24 cellular contexts compared by ENCODE assay signal in genomic region chr16:86085161-86085611, GRCh38.
"Had no signal": no experiment of that assay in that cellular context is flagged by ENCODE, and none has a peak within 500 bp of the region (broad histone marks: within the 10 kb centered on the region; RNA-seq: fewer than 3 reads in every experiment).

No MANE protein-coding gene starts in this region.

- H3K36me3 ChIP-seq: breast epithelium, gastrocnemius medialis, tibial nerve had no signal

- H3K4me2 ChIP-seq: hepatocyte had no signal

- H3K27ac ChIP-seq: breast epithelium, coronary artery, dorsolateral prefrontal cortex, gastrocnemius medialis, hepatocyte, tibial nerve had no signal

- H3K4me3 ChIP-seq: breast epithelium, coronary artery, dorsolateral prefrontal cortex, gastrocnemius medialis, hepatocyte, tibial nerve had no signal

- DNase-seq: activated CD4-positive, alpha-beta T cell treated with anti-CD3 and anti-CD28 coated beads for 36 hours; activated CD4-positive, alpha-beta T cell treated with anti-CD3 and anti-CD28 coated beads, Interleukin-2, amount 50 U/mL, for 48 hours; activated CD4-positive, CD25-positive, alpha-beta regulatory T cell; activated CD8-positive, alpha-beta memory T cell treated with anti-CD3 and anti-CD28 coated beads, Interleukin-2, amount 50 U/mL, for 4 hours; activated gamma-delta T cell treated with Interleukin-2 at 50 U/mL for 16 hours; activated naive CD4-positive, alpha-beta T cell treated with anti-CD3 and anti-CD28 coated beads, Interleukin-2, amount 50 U/mL, for 16 hours; activated T-cell treated with anti-CD3 and anti-CD28 coated beads, Interleukin-2, amount 50 U/mL, for 1 hour; cerebellar nuclear complex; effector memory CD4-positive, alpha-beta T cell; erythroblast; gastrocnemius medialis; glutamatergic neuron; islet precursor cell; left cardiac atrium; left ventricle myocardium superior; mammary epithelial cell; stimulated activated naive CD4-positive, alpha-beta T cell; T-helper 1 cell had no signal

- ATAC-seq: activated CD4-positive, alpha-beta T cell treated with anti-CD3 and anti-CD28 coated beads for 36 hours; gastrocnemius medialis; left cardiac atrium; left ventricle myocardium superior; naive thymus-derived CD8-positive, alpha-beta T cell had no signal

- H3K4me1 ChIP-seq: breast epithelium, gastrocnemius medialis, tibial nerve had no signal

- H3K79me2 ChIP-seq: hepatocyte had no signal

- H3K9me3 ChIP-seq: breast epithelium, gastrocnemius medialis, tibial nerve had no signal
